ENCODE assay signal across 8 cellular contexts in the genomic region with DNA sequence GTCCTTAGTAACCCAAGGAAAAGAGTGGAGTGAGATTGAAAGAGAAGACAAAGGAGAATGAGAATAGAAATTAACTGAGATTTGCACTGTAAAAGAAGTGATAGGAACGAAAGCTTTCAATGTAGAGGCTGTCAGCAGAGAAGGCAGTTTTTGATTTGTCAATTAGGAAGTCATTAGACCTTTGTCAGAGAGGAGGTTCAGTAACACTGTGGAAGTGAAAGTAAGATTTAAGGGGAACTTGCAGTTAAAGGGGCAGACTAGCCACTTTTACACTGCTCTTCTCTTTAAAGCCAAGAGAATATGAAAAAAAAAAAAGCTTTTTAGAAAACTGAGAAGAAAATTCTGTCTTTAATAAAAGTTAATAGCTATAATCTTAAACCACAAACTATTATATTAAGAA. TPM values are rescaled to one million over a fixed set of nuclear protein-coding genes. Genes with fewer than 3 reads are reported as not detected.
DNase-seq lines count a peak whose midpoint lies in the region; ATAC-seq and TF ChIP-seq lines count a peak whose summit lies in the region.

No MANE protein-coding gene starts in this region.

- DNase-seq in left ventricle myocardium inferior (no peak), cardiac septum (ENCODE audit: low spot score) (no peak), astrocyte of the spinal cord (ENCODE audit: low read depth, low spot score) (peak; percentile 27), upper lobe of left lung (no peak), DMS79 treated with DMSO at 0.1 percent for 48 hours (lab: John Stamatoyannopoulos, UW) (no peak), tibial artery (no peak)
- no peak for DNase-seq in activated T-cell treated with anti-CD3 and anti-CD28 coated beads, Interleukin-2, amount 50 U/mL, for 72 hours

- no peak for TF ChIP-seq EP300 in upper lobe of left lung (IDR thresholded peaks at IDR 0.05)

- H3K27me3 ChIP-seq in left ventricle myocardium inferior (ENCODE audit: low read depth), result no peaks in the 10 kb centered on the region
- H3K27me3 ChIP-seq in upper lobe of left lung, result no peaks in the 10 kb centered on the region
- H3K27me3 ChIP-seq in tibial artery, result no peaks in the 10 kb centered on the region

- peak in 1 of 4 donors; percentile 47 for TF ChIP-seq POLR2A in upper lobe of left lung (IDR thresholded peaks at IDR 0.05)

- no peaks in the 10 kb centered on the region for H3K9me3 Mint-ChIP-seq in activated T-cell treated with anti-CD3 and anti-CD28 coated beads, Interleukin-2, amount 50 U/mL, for 72 hours

- H3K9me3 ChIP-seq in left ventricle myocardium inferior (replicated peaks), result no peaks in the 10 kb centered on the region
- H3K9me3 ChIP-seq in upper lobe of left lung, result no peaks in the 10 kb centered on the region
- H3K9me3 ChIP-seq in tibial artery, result no peaks in the 10 kb centered on the region

- no peaks in the 10 kb centered on the region for H3K4me1 Mint-ChIP-seq in activated T-cell treated with anti-CD3 and anti-CD28 coated beads, Interleukin-2, amount 50 U/mL, for 72 hours (ENCODE audit: low read depth)

- TF ChIP-seq CTCF in left ventricle myocardium inferior (IDR thresholded peaks at IDR 0.05; ENCODE audit: borderline replicate concordance) (no peak), astrocyte of the spinal cord (IDR thresholded peaks at IDR 0.05; ENCODE audit: low read depth, low read length) (no peak), upper lobe of left lung (IDR thresholded peaks at IDR 0.05) (no peak), tibial artery (IDR thresholded peaks at IDR 0.05) (no peak)

- intact Hi-C loops in left ventricle myocardium inferior (cut with micrococcal nuclease) (no loop called here), cardiac septum (cut with DNase I) (no loop called here), tibial artery (cut with DNase I; ENCODE audit: low total_unique reads) (no loop called here)

- in situ Hi-C loops in astrocyte of the spinal cord (cut with HindIII; ENCODE audit: low sequenced_read_pairs), result no loop called here

- no peak overlapping the region for H3K27ac Mint-ChIP-seq in activated T-cell treated with anti-CD3 and anti-CD28 coated beads, Interleukin-2, amount 50 U/mL, for 72 hours

- H3K36me3 ChIP-seq in left ventricle myocardium inferior (no peaks in the 10 kb centered on the region), upper lobe of left lung (no peaks in the 10 kb centered on the region), tibial artery (no peaks in the 10 kb centered on the region)

- H3K4me3 ChIP-seq in left ventricle myocardium inferior (peak overlapping the region; percentile 14), astrocyte of the spinal cord (ENCODE audit: low read depth, low read length) (no peak overlapping the region), upper lobe of left lung (no peak overlapping the region), tibial artery (no peak overlapping the region)

- no peak overlapping the region for H3K27ac ChIP-seq in left ventricle myocardium inferior (replicated peaks)
- peak overlapping the region in 3 of 4 donors; percentile 42 to 60 (median 44) for H3K27ac ChIP-seq in upper lobe of left lung
- H3K27ac ChIP-seq in tibial artery, result no peak overlapping the region

- H3K4me3 Mint-ChIP-seq in activated T-cell treated with anti-CD3 and anti-CD28 coated beads, Interleukin-2, amount 50 U/mL, for 72 hours, result no peak overlapping the region

- no peaks in the 10 kb centered on the region for H3K36me3 Mint-ChIP-seq in activated T-cell treated with anti-CD3 and anti-CD28 coated beads, Interleukin-2, amount 50 U/mL, for 72 hours (ENCODE audit: insufficient read depth in 2 of 2)

- no peaks in the 10 kb centered on the region for H3K4me1 ChIP-seq in left ventricle myocardium inferior
- peaks cover 0 to 19% (median 0%) of the 10 kb centered on the region in 4 donors for H3K4me1 ChIP-seq in upper lobe of left lung
- H3K4me1 ChIP-seq in tibial artery, result peaks cover 0 to 5% (median 0%) of the 10 kb centered on the region in 4 donors

- ATAC-seq in HG03175 (IDR thresholded peaks at IDR 0.05; ENCODE audit: unreplicated experiment), result peak; percentile 90
- ATAC-seq in upper lobe of left lung (ENCODE audit: low FRiP score in 2 of 2), result peak in 1 of 2 donors; percentile 79
- ATAC-seq in activated T-cell treated with anti-CD3 and anti-CD28 coated beads, Interleukin-2, amount 50 U/mL, for 72 hours (replicated peaks in 1 of 2), result no peak

- WGBS in upper lobe of left lung, 2 donors, result 9 to 31% methylated on average over 1 of the region's 1 CpG

- no peaks in the 10 kb centered on the region for H3K27me3 Mint-ChIP-seq in activated T-cell treated with anti-CD3 and anti-CD28 coated beads, Interleukin-2, amount 50 U/mL, for 72 hours (ENCODE audit: low read depth)

RNA-seq across cellular contexts. Expression of a gene that starts 11.5 kb away (rescaled TPM):
- 1.0 TPM for total RNA-seq in left ventricle myocardium inferior
- total RNA-seq in cardiac septum, result 0.67 TPM
- total RNA-seq in upper lobe of left lung, result 10 to 100 TPM in 5 of 6 donors, 1 to 10 TPM in 1; 9.4 to 45.2 (median 15.6) TPM
- under 1 TPM; 0.14 to 0.35 TPM for total RNA-seq in activated T-cell treated with anti-CD3 and anti-CD28 coated beads, Interleukin-2, amount 50 U/mL, for 72 hours

Comparison
In these comparisons a context has a peak if more than half of its experiments do, and no peak if none do; other contexts are left out.
1. H3K27ac ChIP-seq: peak in upper lobe of left lung (3 of 4); none in left ventricle myocardium inferior (single experiment) and tibial artery (0 of 2).